In genomic region chr15:56817690-56818089, GRCh38 we compare ENCODE assay signal across 1 cellular context.
TF ChIP-seq lines count a peak whose summit lies in the region.

No MANE protein-coding gene starts in this region.

TF ChIP-seq in K562, 482 proteins besides CTCF, POLR2A, EP300 and RAD21 (continued from another document):
- TF ChIP-seq CBFB (CRISPR knock-in tag; IDR thresholded peaks at IDR 0.05), result no peak
